ENCODE assay signal across 1 cellular context in the genomic region with DNA sequence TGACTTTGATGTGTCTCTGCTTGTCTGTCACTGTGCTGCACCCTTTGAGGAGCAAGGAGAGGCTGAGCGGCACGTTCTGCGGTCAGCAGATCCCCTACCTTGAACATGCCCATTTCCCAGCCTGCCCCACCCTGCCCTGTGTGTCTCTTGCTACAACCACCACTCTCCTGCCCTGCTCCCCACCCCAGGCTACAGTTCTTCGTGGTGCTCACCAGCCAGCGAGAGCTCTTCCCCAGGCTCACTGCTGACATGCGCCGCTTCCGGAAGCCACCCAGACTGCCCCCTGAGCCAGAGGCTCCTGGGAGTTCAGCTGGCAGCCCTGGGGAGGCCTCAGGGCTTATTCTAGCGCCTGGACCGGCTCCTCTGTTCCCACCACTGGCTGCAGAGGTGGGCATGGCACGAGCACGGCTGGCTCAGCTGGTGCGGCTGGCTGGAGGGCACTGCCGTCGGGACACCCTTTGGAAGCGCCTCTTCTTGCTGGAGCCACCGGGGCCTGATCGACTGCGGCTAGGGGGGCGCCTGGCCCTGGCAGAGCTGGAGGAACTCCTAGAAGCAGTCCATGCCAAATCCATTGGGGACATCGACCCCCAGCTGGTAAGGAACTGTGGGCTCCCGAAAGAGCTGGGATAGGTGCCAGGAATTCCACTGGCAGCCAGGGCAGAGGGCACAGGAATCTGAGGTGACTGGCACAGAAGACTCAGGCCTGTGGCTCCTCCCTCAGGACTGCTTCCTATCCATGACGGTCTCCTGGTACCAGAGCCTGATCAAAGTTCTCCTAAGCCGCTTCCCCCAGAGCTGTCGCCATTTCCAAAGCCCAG.
A peak's percentile ranks its signal among the peaks of the same experiment; 100 is the strongest.
TF ChIP-seq lines count a peak whose summit lies in the region.

No MANE protein-coding gene starts in this region.

TF ChIP-seq in liver, 16 proteins besides CTCF, POLR2A, EP300 and RAD21 (continued from another document):
- TF ChIP-seq, protein P1, sequence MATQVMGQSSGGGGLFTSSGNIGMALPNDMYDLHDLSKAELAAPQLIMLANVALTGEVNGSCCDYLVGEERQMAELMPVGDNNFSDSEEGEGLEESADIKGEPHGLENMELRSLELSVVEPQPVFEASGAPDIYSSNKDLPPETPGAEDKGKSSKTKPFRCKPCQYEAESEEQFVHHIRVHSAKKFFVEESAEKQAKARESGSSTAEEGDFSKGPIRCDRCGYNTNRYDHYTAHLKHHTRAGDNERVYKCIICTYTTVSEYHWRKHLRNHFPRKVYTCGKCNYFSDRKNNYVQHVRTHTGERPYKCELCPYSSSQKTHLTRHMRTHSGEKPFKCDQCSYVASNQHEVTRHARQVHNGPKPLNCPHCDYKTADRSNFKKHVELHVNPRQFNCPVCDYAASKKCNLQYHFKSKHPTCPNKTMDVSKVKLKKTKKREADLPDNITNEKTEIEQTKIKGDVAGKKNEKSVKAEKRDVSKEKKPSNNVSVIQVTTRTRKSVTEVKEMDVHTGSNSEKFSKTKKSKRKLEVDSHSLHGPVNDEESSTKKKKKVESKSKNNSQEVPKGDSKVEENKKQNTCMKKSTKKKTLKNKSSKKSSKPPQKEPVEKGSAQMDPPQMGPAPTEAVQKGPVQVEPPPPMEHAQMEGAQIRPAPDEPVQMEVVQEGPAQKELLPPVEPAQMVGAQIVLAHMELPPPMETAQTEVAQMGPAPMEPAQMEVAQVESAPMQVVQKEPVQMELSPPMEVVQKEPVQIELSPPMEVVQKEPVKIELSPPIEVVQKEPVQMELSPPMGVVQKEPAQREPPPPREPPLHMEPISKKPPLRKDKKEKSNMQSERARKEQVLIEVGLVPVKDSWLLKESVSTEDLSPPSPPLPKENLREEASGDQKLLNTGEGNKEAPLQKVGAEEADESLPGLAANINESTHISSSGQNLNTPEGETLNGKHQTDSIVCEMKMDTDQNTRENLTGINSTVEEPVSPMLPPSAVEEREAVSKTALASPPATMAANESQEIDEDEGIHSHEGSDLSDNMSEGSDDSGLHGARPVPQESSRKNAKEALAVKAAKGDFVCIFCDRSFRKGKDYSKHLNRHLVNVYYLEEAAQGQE (IDR thresholded peaks at IDR 0.05), result peak; percentile 82
- TF ChIP-seq, protein P2, sequence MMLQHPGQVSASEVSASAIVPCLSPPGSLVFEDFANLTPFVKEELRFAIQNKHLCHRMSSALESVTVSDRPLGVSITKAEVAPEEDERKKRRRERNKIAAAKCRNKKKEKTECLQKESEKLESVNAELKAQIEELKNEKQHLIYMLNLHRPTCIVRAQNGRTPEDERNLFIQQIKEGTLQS (IDR thresholded peaks at IDR 0.05), result no peak
- TF ChIP-seq HNF4A (conservative IDR thresholded peaks at IDR 0.05) (peak; percentile 84), FOXA1 (IDR thresholded peaks at IDR 0.05) (no peak), GABPA (IDR thresholded peaks at IDR 0.05 in 1 of 2, conservative IDR thresholded peaks at IDR 0.05 in 1 of 2) (no peak), SP1 (IDR thresholded peaks at IDR 0.05) (peak; percentile 93)
